In the genomic region with DNA sequence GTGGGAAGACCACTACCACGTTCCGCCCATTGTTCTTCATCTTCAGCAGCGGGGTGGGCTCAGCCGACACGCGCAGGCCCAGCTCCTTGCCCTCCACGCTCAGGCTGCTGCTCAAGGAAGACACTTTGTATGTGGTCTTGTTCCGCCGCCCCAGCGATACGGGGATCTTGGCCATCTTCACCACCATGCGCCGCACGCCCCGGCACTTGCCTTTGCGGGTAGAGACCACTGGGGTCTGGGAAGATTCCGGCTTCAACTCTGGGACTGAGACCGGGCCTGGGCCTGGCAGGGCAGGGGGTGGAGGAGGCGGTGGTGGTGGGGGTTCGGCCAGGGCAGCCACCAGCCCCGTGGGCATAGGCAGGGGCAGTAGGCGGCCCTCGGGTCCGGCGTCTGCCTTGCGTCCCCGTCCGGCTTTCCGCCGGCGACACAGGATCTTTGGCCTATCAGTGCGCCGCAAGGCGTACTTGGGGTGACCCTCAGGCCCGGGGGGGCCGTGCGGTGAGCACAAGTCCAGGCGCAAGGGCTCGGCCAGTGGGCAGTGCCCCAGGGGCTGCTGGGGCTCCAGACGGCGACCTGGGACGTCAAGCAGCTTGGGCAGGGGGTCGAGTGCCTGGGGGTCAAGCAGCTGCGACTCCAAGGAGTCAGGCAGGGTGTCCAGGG, we compare ENCODE assay signal across 21 cellular contexts. TPM values are rescaled to one million over a fixed set of nuclear protein-coding genes. Genes with fewer than 3 reads are reported as not detected.
DNase-seq lines count a peak whose midpoint lies in the region; ATAC-seq and TF ChIP-seq lines count a peak whose summit lies in the region.
"Had no signal": no experiment of that assay in that cellular context is flagged by ENCODE, and none has a peak within 500 bp of the region (broad histone marks: within the 10 kb centered on the region; RNA-seq: fewer than 3 reads in every experiment).

No MANE protein-coding gene starts in this region.

- H3K9ac ChIP-seq in HUES6 (ENCODE audit: low read length): no peak overlapping the region

- TF ChIP-seq EP300 in gastroesophageal sphincter (IDR thresholded peaks at IDR 0.05): no peak

- H3K36me3 ChIP-seq in HUES6 (ENCODE audit: control insufficient read depth, insufficient read depth, low read length) (peaks cover 52% of the 10 kb centered on the region), gastroesophageal sphincter (peaks cover 0 to 69% of the 10 kb centered on the region in 2 donors), gastrocnemius medialis (peaks cover 0 to 51% of the 10 kb centered on the region in 2 donors)

- in situ Hi-C loops in gastrocnemius medialis (cut with MboI; ENCODE audit: low sequenced_read_pairs in 4 of 4): loop anchor here in 2 of 4 donors (5.0 to 10.0 kb wide), 2 partner anchors 54 to 57 kb away; a partner anchor contains a TSS

- no peak for DNase-seq in RWPE1 (ENCODE audit: low spot score)
- no peak for DNase-seq in gastrocnemius medialis
- DNase-seq in RKO (ENCODE audit: low spot score): no peak
- DNase-seq: C1 segment of cervical spinal cord, Caco-2, DMS79 treated with DMSO at 0.1 percent for 48 hours, GF-D8, H9, KG1, MM.1S, NCI-H2029, NCI-H446, NCI-H524 treated with DMSO at 0.1 percent for 48 hours, NCI-H774 had no signal

- H3K27me3 ChIP-seq in HUES6 (ENCODE audit: control insufficient read depth, insufficient read depth, low read length): no peaks in the 10 kb centered on the region
- no peaks in the 10 kb centered on the region for H3K27me3 ChIP-seq in gastroesophageal sphincter
- no peaks in the 10 kb centered on the region for H3K27me3 ChIP-seq in gastrocnemius medialis
- H3K27me3 ChIP-seq: SJSA1 had no signal

- H3K27ac ChIP-seq in HUES6 (ENCODE audit: low read depth, low read length): 0 out of 2 replicates have a peak overlapping the region, but pooled peaks have one; percentile 56
- peak overlapping the region; percentile 10; the same call in 1 of the 2 replicates for H3K27ac ChIP-seq in RWPE1
- H3K27ac ChIP-seq in gastroesophageal sphincter: peak overlapping the region in 3 of 4 donors; percentile 3 to 93 (median 27)
- peak overlapping the region in 3 of 4 donors; percentile 22 to 100 (median 100) for H3K27ac ChIP-seq in gastrocnemius medialis
- H3K27ac ChIP-seq: SJSA1 had no signal

- no CpG with 5 or more reads among the region's 44 CpGs for whole genome bisulfite sequencing in gastroesophageal sphincter (ENCODE audit: low coverage in 1 of 2), 2 donors

- H3K9me3 ChIP-seq in HUES6 (ENCODE audit: control insufficient read depth, insufficient read depth, low read depth, low read length): no peaks in the 10 kb centered on the region
- no peaks in the 10 kb centered on the region for H3K9me3 ChIP-seq in gastroesophageal sphincter
- H3K9me3 ChIP-seq in gastrocnemius medialis: no peaks in the 10 kb centered on the region
- H3K9me3 ChIP-seq: Caco-2, SJSA1 had no signal

- H3K4me3 ChIP-seq in HUES6 (ENCODE audit: low read depth, low read length): no peak overlapping the region
- H3K4me3 ChIP-seq in gastroesophageal sphincter: no peak overlapping the region
- H3K4me3 ChIP-seq in gastrocnemius medialis: no peak overlapping the region
- H3K4me3 ChIP-seq: GM23338, SJSA1 had no signal

- TF ChIP-seq POLR2A in gastroesophageal sphincter (IDR thresholded peaks at IDR 0.05) (no peak), gastrocnemius medialis (IDR thresholded peaks at IDR 0.05) (no peak)

- POLR2A ChIA-PET in RWPE1 (lab: Yijun Ruan, JAX; ENCODE audit: low non-redundant PET): no interaction called here

- ATAC-seq in gastroesophageal sphincter: no peak
- ATAC-seq in gastrocnemius medialis: no peak
- ATAC-seq in HG02610 (IDR thresholded peaks at IDR 0.05; ENCODE audit: unreplicated experiment): no peak
- ATAC-seq in GM18868 (IDR thresholded peaks at IDR 0.05; ENCODE audit: unreplicated experiment): no peak
- ATAC-seq: GM23338, Right ventricle myocardium inferior had no signal

- intact Hi-C loops in gastrocnemius medialis (cut with DNase I; ENCODE audit: low total_unique reads): no loop called here

- CTCF ChIA-PET in RWPE1 (lab: Yijun Ruan, JAX): no interaction called here

- no peak for TF ChIP-seq CTCF in RWPE1 (conservative IDR thresholded peaks at IDR 0.05; ENCODE audit: low read depth)
- no peak for TF ChIP-seq CTCF in gastroesophageal sphincter (IDR thresholded peaks at IDR 0.05)
- no peak for TF ChIP-seq CTCF in gastrocnemius medialis (IDR thresholded peaks at IDR 0.05 in 4 of 5, conservative IDR thresholded peaks at IDR 0.05 in 1 of 5)

- H3K4me1 ChIP-seq in HUES6 (ENCODE audit: control insufficient read depth, insufficient read depth, low read length) (peaks cover 5% of the 10 kb centered on the region), gastroesophageal sphincter (peaks cover 7 to 53% (median 32%) of the 10 kb centered on the region in 3 donors), gastrocnemius medialis (peaks cover 17 to 25% of the 10 kb centered on the region in 2 donors)
- H3K4me1 ChIP-seq: Caco-2 had no signal

RNA-seq across cellular contexts. Expression of a gene that starts 53.3 kb away (rescaled TPM):
- total RNA-seq in gastroesophageal sphincter (10 to 100 TPM; 18.2 to 50.3 (median 27.7) TPM), gastrocnemius medialis (10 to 100 TPM; 22.2 to 57.9 (median 35.2) TPM)

Comparison
In these comparisons a context has a peak if more than half of its experiments do, and no peak if none do; other contexts are left out.
1. H3K27ac ChIP-seq: peak in every context shown above with its lines; median percentile 100 in gastrocnemius medialis; 56 in HUES6; 27 in gastroesophageal sphincter; 10 in RWPE1.